Comparison of ENCODE assay signal across 18 cellular contexts in the genomic region with DNA sequence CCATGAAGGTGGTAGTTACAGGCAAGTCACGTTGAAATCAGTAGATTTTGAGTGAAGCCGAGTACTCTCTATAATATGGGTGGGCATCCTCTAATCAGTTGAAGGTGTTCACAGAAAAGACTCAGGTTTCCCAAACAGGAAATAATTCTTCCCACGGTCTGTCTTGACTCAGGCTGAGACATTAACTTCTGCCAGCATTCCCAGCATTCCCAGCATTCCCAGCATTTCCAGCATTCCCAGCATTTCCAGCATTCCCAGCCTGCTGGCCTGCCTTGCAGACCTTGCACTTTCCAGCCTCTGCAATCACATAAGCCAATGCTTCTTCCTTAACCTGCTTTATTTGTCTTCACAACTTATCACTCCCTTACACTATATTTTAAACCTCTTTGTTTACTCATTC.
DNase-seq lines count a peak whose midpoint lies in the region; ATAC-seq, FAIRE-seq and TF ChIP-seq lines count a peak whose summit lies in the region.
"Had no signal": no experiment of that assay in that cellular context is flagged by ENCODE, and none has a peak within 500 bp of the region (broad histone marks: within the 10 kb centered on the region; RNA-seq: fewer than 3 reads in every experiment).

No MANE protein-coding gene starts in this region.

- FAIRE-seq in HepG2 (lab: Jason Lieb, UNC) (no peak), astrocyte (lab: Jason Lieb, UNC) (peak; percentile 23)
- FAIRE-seq: D721Med had no signal

- 0% methylated on average over 3 of the region's 3 CpGs for WGBS in HepG2 (ENCODE audit: low lambda C conversion rate)
- WGBS in right lobe of liver (ENCODE audit: insufficient coverage, low coverage, low lambda C conversion rate, missing lambda C conversion rate) = 43% methylated on average over 3 of the region's 3 CpGs

- H2AFZ ChIP-seq in HepG2 (ENCODE audit: low read length) (no peak overlapping the region), astrocyte (ENCODE audit: low read depth, low read length) (no peak overlapping the region)

- peaks cover 12% of the 10 kb centered on the region for H3K4me1 Mint-ChIP-seq in astrocyte (ENCODE audit: low read depth, unreplicated experiment)
- H3K4me1 Mint-ChIP-seq: brain; stimulated activated naive CD8-positive, alpha-beta T cell treated with anti-CD3 and anti-CD28 coated beads, Interleukin-15, amount 100 ng/mL, for 72 hours had no signal

- POLR2A ChIA-PET in HepG2 (lab: Yijun Ruan, JAX) = no interaction called here

- H3K79me2 ChIP-seq in HepG2 (ENCODE audit: insufficient read depth, low read length) (no peaks in the 10 kb centered on the region), astrocyte (ENCODE audit: insufficient read depth, low read length) (no peaks in the 10 kb centered on the region)

- TF ChIP-seq POLR2A in HepG2 (IDR thresholded peaks at IDR 0.05; ENCODE audit: insufficient read depth in 1 of 2, low read depth in 2 of 2, low read length in 2 of 2) = no peak
- TF ChIP-seq POLR2A in right lobe of liver (IDR thresholded peaks at IDR 0.05) = no peak

- H3K27me3 Mint-ChIP-seq in astrocyte (ENCODE audit: low read depth, unreplicated experiment) = no peaks in the 10 kb centered on the region
- H3K27me3 Mint-ChIP-seq: effector memory CD8-positive, alpha-beta T cell; stimulated activated naive CD8-positive, alpha-beta T cell treated with anti-CD3 and anti-CD28 coated beads, Interleukin-15, amount 100 ng/mL, for 72 hours had no signal

- CTCF ChIA-PET in HepG2 (lab: Yijun Ruan, JAX; ENCODE audit: low intra/inter-chr PET ratio, low total read pairs) = no interaction called here

- TF ChIP-seq EP300 in HepG2 (IDR thresholded peaks at IDR 0.05; ENCODE audit: low read depth in 2 of 2, low read length in 2 of 2) (no peak), HepG2 (CRISPR knock-in tag; IDR thresholded peaks at IDR 0.05; ENCODE audit: borderline replicate concordance) (no peak)

- H3K4me2 ChIP-seq in HepG2 (ENCODE audit: low read depth, low read length) (no peak overlapping the region), astrocyte (ENCODE audit: low read length) (no peak overlapping the region)

- H3K27ac ChIP-seq in HepG2 (ENCODE audit: extremely low read length, insufficient read depth, low read length) (no peak overlapping the region), right lobe of liver (no peak overlapping the region), astrocyte (ENCODE audit: low read depth, low read length) (no peak overlapping the region)
- H3K27ac ChIP-seq: 22Rv1 had no signal

- TF ChIP-seq CTCF in HepG2 (CRISPR knock-in tag; IDR thresholded peaks at IDR 0.05) (no peak), right lobe of liver (IDR thresholded peaks at IDR 0.05) (no peak), astrocyte (IDR thresholded peaks at IDR 0.05; ENCODE audit: insufficient read depth, low read depth, low read length) (no peak)

- in situ Hi-C loops in HepG2 (cut with HindIII; ENCODE audit: extremely low pct_ligation_motif_present, low pct_unique_long_range_greater_than_20kb) (no loop called here), G401 (cut with HindIII; ENCODE audit: low sequenced_read_pairs) (no loop called here)

- no peaks in the 10 kb centered on the region for H3K36me3 Mint-ChIP-seq in astrocyte (ENCODE audit: low read depth, unreplicated experiment)
- H3K36me3 Mint-ChIP-seq: brain had no signal

- H4K20me1 ChIP-seq in HepG2 (ENCODE audit: insufficient read depth, low read length) (no peaks in the 10 kb centered on the region), astrocyte (ENCODE audit: insufficient read depth, low read length) (no peaks in the 10 kb centered on the region)

- TF ChIP-seq RAD21 in HepG2 (CRISPR knock-in tag; IDR thresholded peaks at IDR 0.05) = no peak

- H3K4me1 ChIP-seq in HepG2 (ENCODE audit: insufficient read depth, low read length) (no peaks in the 10 kb centered on the region), right lobe of liver (no peaks in the 10 kb centered on the region), astrocyte (ENCODE audit: insufficient read depth, low read length) (no peaks in the 10 kb centered on the region)

- no TSS peak for BruUV-seq in HepG2 (replicated peaks; lab: Mats Ljungman, UMichigan)

- no peaks in the 10 kb centered on the region for H3K36me3 ChIP-seq in HepG2 (replicated peaks in 1 of 2; ENCODE audit: control insufficient read depth in 1 of 2, insufficient read depth in 2 of 2, low read length in 2 of 2)
- no peaks in the 10 kb centered on the region for H3K36me3 ChIP-seq in right lobe of liver
- no peaks in the 10 kb centered on the region for H3K36me3 ChIP-seq in astrocyte (ENCODE audit: insufficient read depth, low read length)

- H3K4me3 ChIP-seq in HepG2 (replicated peaks in 1 of 3; ENCODE audit: insufficient read depth in 1 of 3, low read depth in 2 of 3, low read length in 3 of 3) (no peak overlapping the region), right lobe of liver (no peak overlapping the region), astrocyte (ENCODE audit: insufficient read depth, low read depth, low read length) (no peak overlapping the region)

- DNase-seq in HepG2 (ENCODE audit: low spot score) (peak; percentile 1), right lobe of liver (no peak), astrocyte (ENCODE audit: low read depth) (peak; percentile 2), iPS-NIHi11 (ENCODE audit: low spot score) (peak; percentile 56), RPMI8226 (no peak), DMS153 (lab: John Stamatoyannopoulos, UW) (no peak), G401 (ENCODE audit: low spot score) (no peak), KG1 (lab: John Stamatoyannopoulos, UW) (no peak)
- DNase-seq: activated CD8-positive, alpha-beta memory T cell treated with anti-CD3 and anti-CD28 coated beads for 24 hours; activated gamma-delta T cell; effector memory CD8-positive, alpha-beta T cell; NCI-H1092; stimulated activated naive CD8-positive, alpha-beta T cell treated with anti-CD3 and anti-CD28 coated beads, Interleukin-15, amount 100 ng/mL, for 72 hours had no signal

- H3K4me3 Mint-ChIP-seq in astrocyte (ENCODE audit: unreplicated experiment) = no peak overlapping the region
- H3K4me3 Mint-ChIP-seq: brain; effector memory CD8-positive, alpha-beta T cell; nephron; stimulated activated naive CD8-positive, alpha-beta T cell treated with anti-CD3 and anti-CD28 coated beads, Interleukin-15, amount 100 ng/mL, for 72 hours had no signal

- H3K9me3 Mint-ChIP-seq in astrocyte (ENCODE audit: unreplicated experiment) = peaks cover 7% of the 10 kb centered on the region
- H3K9me3 Mint-ChIP-seq: brain, nephron had no signal

- peak overlapping the region; percentile 79 for H3K27ac Mint-ChIP-seq in astrocyte (ENCODE audit: unreplicated experiment)
- H3K27ac Mint-ChIP-seq: brain; effector memory CD8-positive, alpha-beta T cell; nephron; stimulated activated naive CD8-positive, alpha-beta T cell treated with anti-CD3 and anti-CD28 coated beads, Interleukin-15, amount 100 ng/mL, for 72 hours had no signal

- H3K9me3 ChIP-seq in HepG2 (ENCODE audit: low read length) = no peaks in the 10 kb centered on the region
- H3K9me3 ChIP-seq in right lobe of liver = no peaks in the 10 kb centered on the region
- no peaks in the 10 kb centered on the region for H3K9me3 ChIP-seq in astrocyte (ENCODE audit: insufficient read depth, low read depth, low read length)

- H3K27me3 ChIP-seq in HepG2 (ENCODE audit: control insufficient read depth in 1 of 2, insufficient read depth in 2 of 2, low read length in 2 of 2) (no peaks in the 10 kb centered on the region), right lobe of liver (no peaks in the 10 kb centered on the region), astrocyte (ENCODE audit: insufficient read depth, low read length) (no peaks in the 10 kb centered on the region)

- H3K9ac ChIP-seq in HepG2 (ENCODE audit: insufficient read depth, low read depth, low read length) (no peak overlapping the region), astrocyte (ENCODE audit: low read length) (no peak overlapping the region)

- ATAC-seq in HepG2 (no peak), right lobe of liver (no peak)
- ATAC-seq: effector memory CD8-positive, alpha-beta T cell; HCT116; stimulated activated naive CD8-positive, alpha-beta T cell treated with anti-CD3 and anti-CD28 coated beads, Interleukin-15, amount 100 ng/mL, for 72 hours had no signal

- intact Hi-C loops in HepG2 (cut with micrococcal nuclease; ENCODE audit: unreplicated experiment) (no loop called here), right lobe of liver (cut with DNase I) (no loop called here)

TF ChIP-seq in HepG2, 621 proteins besides CTCF, POLR2A, EP300 and RAD21:
- TF ChIP-seq TEAD3 (CRISPR knock-in tag; optimal IDR thresholded peaks at IDR 0.05; ENCODE audit: borderline replicate concordance) = peak; percentile 88
- TF ChIP-seq, protein P1, sequence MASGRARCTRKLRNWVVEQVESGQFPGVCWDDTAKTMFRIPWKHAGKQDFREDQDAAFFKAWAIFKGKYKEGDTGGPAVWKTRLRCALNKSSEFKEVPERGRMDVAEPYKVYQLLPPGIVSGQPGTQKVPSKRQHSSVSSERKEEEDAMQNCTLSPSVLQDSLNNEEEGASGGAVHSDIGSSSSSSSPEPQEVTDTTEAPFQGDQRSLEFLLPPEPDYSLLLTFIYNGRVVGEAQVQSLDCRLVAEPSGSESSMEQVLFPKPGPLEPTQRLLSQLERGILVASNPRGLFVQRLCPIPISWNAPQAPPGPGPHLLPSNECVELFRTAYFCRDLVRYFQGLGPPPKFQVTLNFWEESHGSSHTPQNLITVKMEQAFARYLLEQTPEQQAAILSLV (CRISPR knock-in tag; IDR thresholded peaks at IDR 0.05; ENCODE audit: borderline replicate concordance) = no peak

Comparison
In these comparisons a context has a peak if more than half of its experiments do, and no peak if none do; other contexts are left out.
1. DNase-seq: peak in HepG2 (single experiment), astrocyte (single experiment) and iPS-NIHi11 (single experiment); none in right lobe of liver (0 of 3), RPMI8226 (single experiment), DMS153 (single experiment), G401 (single experiment) and KG1 (single experiment).